ENCODE assay signal across 2 cellular contexts in genomic region chr20:10645205-10645570, GRCh38.
TF ChIP-seq lines count a peak whose summit lies in the region.

No MANE protein-coding gene starts in this region.

TF ChIP-seq in SK-N-SH, 30 proteins besides CTCF, POLR2A, EP300 and RAD21 (continued from another document):
- TF ChIP-seq CHD2 (IDR thresholded peaks at IDR 0.05; ENCODE audit: low read length, partially characterized antibody) (no peak), MAX (IDR thresholded peaks at IDR 0.05; ENCODE audit: low read depth) (no peak)

TF ChIP-seq in SK-N-SH treated with all-trans-retinoic acid at 6 μM for 48 hours, 23 proteins besides CTCF, POLR2A, EP300 and RAD21 (continued from another document):
- TF ChIP-seq TSHZ2 (CRISPR knock-in tag; IDR thresholded peaks at IDR 0.05) (no peak), BACH2 (CRISPR knock-in tag; IDR thresholded peaks at IDR 0.05; ENCODE audit: borderline replicate concordance) (no peak), ZNF70 (CRISPR knock-in tag; IDR thresholded peaks at IDR 0.05) (no peak)
